ENCODE assay signal across 22 cellular contexts in the genomic region with DNA sequence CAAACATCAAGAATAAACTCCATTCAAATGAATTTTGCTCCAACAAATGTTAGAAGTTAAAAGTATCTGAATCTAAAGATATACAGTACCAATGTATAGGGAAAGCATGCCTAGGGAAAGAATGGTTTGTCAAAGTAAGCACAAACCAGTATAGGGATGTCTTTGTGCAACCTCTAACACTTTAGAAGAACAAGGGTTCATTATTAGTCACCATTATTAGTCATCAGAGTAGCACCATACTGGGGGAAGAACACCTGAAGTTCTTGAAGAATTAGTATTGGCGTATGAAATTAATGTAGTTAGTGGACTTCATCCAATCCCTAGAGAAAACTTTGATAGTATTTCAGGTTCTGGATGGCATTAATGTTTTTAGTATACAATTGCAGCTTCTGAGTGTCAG.
DNase-seq lines count a peak whose midpoint lies in the region; ATAC-seq, FAIRE-seq and TF ChIP-seq lines count a peak whose summit lies in the region.
"Had no signal": no experiment of that assay in that cellular context is flagged by ENCODE, and none has a peak within 500 bp of the region (broad histone marks: within the 10 kb centered on the region; RNA-seq: fewer than 3 reads in every experiment).

No MANE protein-coding gene starts in this region.

- H3K36me3 Mint-ChIP-seq in activated T-cell treated with anti-CD3 and anti-CD28 coated beads, Interleukin-2, amount 50 U/mL, for 24 hours (ENCODE audit: low read depth) = no peaks in the 10 kb centered on the region
- H3K36me3 Mint-ChIP-seq: CD4-positive, CD25-positive, alpha-beta regulatory T cell; IgD-negative memory B cell had no signal

- H3K4me1 Mint-ChIP-seq in activated T-cell treated with anti-CD3 and anti-CD28 coated beads, Interleukin-2, amount 50 U/mL, for 24 hours (ENCODE audit: low read depth) = no peaks in the 10 kb centered on the region
- H3K4me1 Mint-ChIP-seq: CD4-positive, CD25-positive, alpha-beta regulatory T cell had no signal

- no peak for DNase-seq in A549 (ENCODE audit: low read depth in 1 of 2, low spot score in 1 of 2)
- DNase-seq in RWPE1 (ENCODE audit: low spot score) = peak; percentile 52
- peak; percentile 11 for DNase-seq in choroid plexus epithelial cell (ENCODE audit: low read depth)
- DNase-seq in RPMI8226 = no peak
- no peak for DNase-seq in cortex of kidney (lab: John Stamatoyannopoulos, UW)
- no peak for DNase-seq in activated T-cell treated with anti-CD3 and anti-CD28 coated beads, Interleukin-2, amount 50 U/mL, for 24 hours
- DNase-seq in stimulated activated CD4-positive, alpha-beta T cell treated with anti-CD3 and anti-CD28 coated beads, Interleukin-4, amount 100 ng/mL, for 1 hour = no peak
- DNase-seq: BE2C; Caco-2; CD4-positive, CD25-positive, alpha-beta regulatory T cell; GDM1; Karpas-422; NCI-H1105; NCI-H1694 treated with DMSO at 0.1 percent for 48 hours; NCI-H510A treated with DMSO at 0.1 percent for 48 hours; NCI-H774; OCI-M1; SW 1271 had no signal

- peaks cover 24% of the 10 kb centered on the region for H3K9me3 Mint-ChIP-seq in activated T-cell treated with anti-CD3 and anti-CD28 coated beads, Interleukin-2, amount 50 U/mL, for 24 hours

- no peak overlapping the region for H3K4me3 ChIP-seq in A549
- no peak overlapping the region for H3K4me3 ChIP-seq in choroid plexus epithelial cell (ENCODE audit: low read depth, low read length)
- H3K4me3 ChIP-seq: SJSA1 had no signal

- FAIRE-seq in A549 (lab: Jason Lieb, UNC) = no peak
- FAIRE-seq: HTR-8/SVneo had no signal

- no peak overlapping the region for H3K4me3 Mint-ChIP-seq in activated T-cell treated with anti-CD3 and anti-CD28 coated beads, Interleukin-2, amount 50 U/mL, for 24 hours
- H3K4me3 Mint-ChIP-seq: CD4-positive, CD25-positive, alpha-beta regulatory T cell; IgD-negative memory B cell had no signal

- no peak for TF ChIP-seq RAD21 in A549 (conservative IDR thresholded peaks at IDR 0.05 in 1 of 2, IDR thresholded peaks at IDR 0.05 in 1 of 2)

- H3K27me3 Mint-ChIP-seq in activated T-cell treated with anti-CD3 and anti-CD28 coated beads, Interleukin-2, amount 50 U/mL, for 24 hours = no peaks in the 10 kb centered on the region
- H3K27me3 Mint-ChIP-seq: CD4-positive, CD25-positive, alpha-beta regulatory T cell; IgD-negative memory B cell had no signal

- H3K27ac ChIP-seq in A549 (no peak overlapping the region), RWPE1 (no peak overlapping the region)
- H3K27ac ChIP-seq: SJSA1 had no signal

- no peak overlapping the region for H3K27ac Mint-ChIP-seq in activated T-cell treated with anti-CD3 and anti-CD28 coated beads, Interleukin-2, amount 50 U/mL, for 24 hours
- H3K27ac Mint-ChIP-seq: CD4-positive, CD25-positive, alpha-beta regulatory T cell; IgD-negative memory B cell had no signal

- TF ChIP-seq POLR2A in A549 (IDR thresholded peaks at IDR 0.05; ENCODE audit: low read length) = no peak

- ATAC-seq in A549 (no peak), HG03432 (IDR thresholded peaks at IDR 0.05; ENCODE audit: unreplicated experiment) (peak; percentile 56)

- no peak overlapping the region for H3K4me2 ChIP-seq in A549

- 0 out of 3 replicates have a peak, but pooled peaks cover 7% of the 10 kb centered on the region for H3K9me3 ChIP-seq in A549
- H3K9me3 ChIP-seq: BE2C, SJSA1 had no signal

- no peaks in the 10 kb centered on the region for H3K4me1 ChIP-seq in A549
- H3K4me1 ChIP-seq: BE2C, Caco-2, SJSA1 had no signal

- TF ChIP-seq CTCF in A549 (IDR thresholded peaks at IDR 0.05) (no peak), RWPE1 (conservative IDR thresholded peaks at IDR 0.05; ENCODE audit: low read depth) (no peak), choroid plexus epithelial cell (conservative IDR thresholded peaks at IDR 0.05; ENCODE audit: low read depth, low read length) (no peak)

- POLR2A ChIA-PET in A549 (lab: Yijun Ruan, JAX) (no interaction called here), RWPE1 (lab: Yijun Ruan, JAX; ENCODE audit: low non-redundant PET) (no interaction called here)

- WGBS in A549 (ENCODE audit: missing lambda C conversion rate) = 96% methylated on average over 1 of the region's 1 CpG

- no peak for TF ChIP-seq EP300 in A549 (IDR thresholded peaks at IDR 0.05)

- CTCF ChIA-PET in A549 (lab: Yijun Ruan, JAX) (no interaction called here), RWPE1 (lab: Yijun Ruan, JAX) (no interaction called here)

TF ChIP-seq in A549, 52 proteins besides CTCF, POLR2A, EP300 and RAD21:
- TF ChIP-seq FOSL2 (IDR thresholded peaks at IDR 0.05) (no peak), FOSL2 (CRISPR knock-in tag; IDR thresholded peaks at IDR 0.05) (peak; percentile 39; the same call in 1 of the 2 replicates), RARB (CRISPR knock-in tag; IDR thresholded peaks at IDR 0.05) (no peak)

Comparison
In these comparisons a context has a peak if more than half of its experiments do, and no peak if none do; other contexts are left out.
1. DNase-seq: peak in RWPE1 (single experiment) and choroid plexus epithelial cell (single experiment); none in A549 (0 of 2), RPMI8226 (single experiment), cortex of kidney (single experiment), activated T-cell treated with anti-CD3 and anti-CD28 coated beads, Interleukin-2, amount 50 U/mL, for 24 hours (single experiment) and stimulated activated CD4-positive, alpha-beta T cell treated with anti-CD3 and anti-CD28 coated beads, Interleukin-4, amount 100 ng/mL, for 1 hour (single experiment).